In the genomic region with DNA sequence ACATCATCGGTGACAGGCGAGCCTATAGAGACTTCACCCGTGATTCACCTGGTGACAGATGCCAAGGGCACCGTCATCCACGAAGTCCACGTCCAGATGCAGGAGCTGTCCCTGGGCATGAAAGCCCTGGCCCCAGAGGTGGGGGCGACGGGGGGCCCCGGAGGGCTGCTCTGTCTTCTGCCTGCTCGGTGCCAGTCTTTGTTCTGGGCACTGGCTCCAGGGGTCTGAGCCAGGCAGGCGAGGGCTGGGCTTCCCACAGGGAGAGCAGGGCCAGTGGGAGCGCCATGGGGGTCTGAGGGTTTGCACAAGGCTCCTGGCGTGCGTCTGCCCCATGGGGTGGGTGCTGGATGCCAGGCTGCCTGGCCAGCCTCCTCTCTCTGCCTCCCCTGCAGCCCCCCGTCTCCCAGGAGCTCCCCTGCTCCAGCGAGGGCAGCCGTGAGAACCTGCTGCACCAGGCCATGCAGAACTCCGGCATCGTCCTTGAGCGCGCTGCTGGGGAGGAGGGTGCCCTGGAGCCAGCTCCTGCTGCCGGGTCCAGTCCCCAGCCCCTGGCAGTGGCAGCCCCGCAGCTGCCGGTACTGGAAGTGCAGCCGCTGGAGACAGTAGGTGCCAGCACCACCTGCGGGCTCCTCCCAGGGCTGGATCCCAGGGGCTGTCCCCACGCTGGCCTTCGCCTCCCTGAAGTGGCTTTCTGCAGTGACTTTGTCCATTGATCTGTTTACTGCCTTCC, we compare ENCODE assay signal across 15 cellular contexts.
"Had no signal": no experiment of that assay in that cellular context is flagged by ENCODE, and none has a peak within 500 bp of the region (broad histone marks: within the 10 kb centered on the region; RNA-seq: fewer than 3 reads in every experiment).

No MANE protein-coding gene starts in this region.

- H3K27me3 ChIP-seq: right lobe of liver had no signal

- H3K9ac ChIP-seq: parathyroid adenoma had no signal

- ATAC-seq: effector memory CD8-positive, alpha-beta T cell; foreskin keratinocyte; left colon; psoas muscle; right lobe of liver; stimulated activated effector memory CD8-positive, alpha-beta T cell treated with anti-CD3 and anti-CD28 coated beads, Interleukin-12 subunit alpha, Interleukin-12 subunit beta, amount 100 ng/mL, for 72 hours; upper lobe of right lung had no signal

- H3K4me1 ChIP-seq: foreskin keratinocyte, parathyroid adenoma had no signal

- H3K4me3 ChIP-seq: psoas muscle, right lobe of liver, tibial nerve, upper lobe of right lung had no signal

- H2AFZ ChIP-seq: parathyroid adenoma had no signal

- H3K27ac ChIP-seq: foreskin keratinocyte, parathyroid adenoma, psoas muscle, right lobe of liver, tibial nerve, upper lobe of right lung had no signal

- H3K9me3 ChIP-seq: psoas muscle, right lobe of liver, tibial nerve, upper lobe of right lung had no signal

- DNase-seq: effector memory CD8-positive, alpha-beta T cell; foreskin keratinocyte; left colon; mesendoderm; naive B cell; psoas muscle; retina; stimulated activated CD4-positive, alpha-beta T cell treated with anti-CD3 and anti-CD28 coated beads, Interleukin-4, amount 100 ng/mL, for 1 hour; stimulated activated CD8-positive, alpha-beta memory T cell treated with anti-CD3 and anti-CD28 coated beads, Interleukin-4, amount 100 ng/mL, for 48 hours; upper lobe of right lung had no signal

- FAIRE-seq: colon had no signal
